20 cellular contexts compared by ENCODE assay signal in genomic region chr11:131626761-131627160, GRCh38.
"Had no signal": no experiment of that assay in that cellular context is flagged by ENCODE, and none has a peak within 500 bp of the region (broad histone marks: within the 10 kb centered on the region; RNA-seq: fewer than 3 reads in every experiment).

No MANE protein-coding gene starts in this region.

- H3K36me3 ChIP-seq: left ventricle myocardium inferior, suprapubic skin had no signal

- ATAC-seq: activated CD4-positive, CD25-positive, alpha-beta regulatory T cell treated with anti-CD3 and anti-CD28 coated beads, Interleukin-2, amount 50 U/mL, for 24 hours; naive thymus-derived CD8-positive, alpha-beta T cell; right cardiac atrium; stimulated activated naive CD8-positive, alpha-beta T cell treated with anti-CD3 and anti-CD28 coated beads, Interleukin-15, Interleukin-2, amounts not matched to agents 100 U/mL and 50 U/mL, for 24 hours had no signal

- DNase-seq: activated CD4-positive, alpha-beta T cell treated with anti-CD3 and anti-CD28 coated beads, Interleukin-2, amount 50 U/mL, for 1 hour; activated CD8-positive, alpha-beta memory T cell treated with anti-CD3 and anti-CD28 coated beads for 24 hours; activated gamma-delta T cell treated with Interleukin-2 at 50 U/mL for 16 hours; amniotic stem cell; caudate nucleus; effector CD4-positive, alpha-beta T cell; foreskin fibroblast; hypothalamus; left ventricle myocardium inferior; naive thymus-derived CD8-positive, alpha-beta T cell; nucleus accumbens; posterior cingulate gyrus; right cardiac atrium; stimulated activated CD4-positive, alpha-beta T cell treated with anti-CD3 and anti-CD28 coated beads, Interleukin-4, amount 100 ng/mL, for 4 hours; stimulated activated CD8-positive, alpha-beta memory T cell treated with anti-CD3 and anti-CD28 coated beads, Interleukin-4, amount 100 ng/mL, for 48 hours; stimulated activated naive CD8-positive, alpha-beta T cell treated with anti-CD3 and anti-CD28 coated beads, Interleukin-15, Interleukin-2, amounts not matched to agents 100 U/mL and 50 U/mL, for 24 hours had no signal

- H3K9me3 ChIP-seq: left ventricle myocardium inferior, suprapubic skin had no signal

- H3K4me3 ChIP-seq: coronary artery, left ventricle myocardium inferior, skin epidermis, suprapubic skin had no signal

- H3K27me3 ChIP-seq: suprapubic skin had no signal

- H3K4me1 ChIP-seq: left ventricle myocardium inferior, suprapubic skin had no signal

- H3K27ac ChIP-seq: coronary artery, left ventricle myocardium inferior, skin epidermis, suprapubic skin had no signal
